In genomic region chr2:109612991-109613921, GRCh38 we compare ENCODE assay signal across 1 cellular context.
TF ChIP-seq lines count a peak whose summit lies in the region.

No MANE protein-coding gene starts in this region.

TF ChIP-seq in HepG2, 621 proteins besides CTCF, POLR2A, EP300 and RAD21 (continued from another document and continues in another):
- TF ChIP-seq ARNT (IDR thresholded peaks at IDR 0.05) (no peak), SMYD3 (CRISPR knock-in tag; IDR thresholded peaks at IDR 0.05) (no peak), SAFB2 (CRISPR knock-in tag; IDR thresholded peaks at IDR 0.05; ENCODE audit: borderline replicate concordance, low read depth) (no peak), SMARCC2 (IDR thresholded peaks at IDR 0.05) (no peak), HNRNPUL1 (IDR thresholded peaks at IDR 0.05; ENCODE audit: low read depth, low read length) (no peak), ZBTB3 (CRISPR knock-in tag; IDR thresholded peaks at IDR 0.05; ENCODE audit: borderline replicate concordance, low read depth) (no peak), ZBTB1 (CRISPR knock-in tag; IDR thresholded peaks at IDR 0.05; ENCODE audit: borderline replicate concordance) (no peak), SNAPC4 (CRISPR knock-in tag; IDR thresholded peaks at IDR 0.05) (no peak), TRIM24 (CRISPR knock-in tag; IDR thresholded peaks at IDR 0.05) (no peak), U2AF2 (IDR thresholded peaks at IDR 0.05; ENCODE audit: low read depth, low read length) (no peak), RERE (CRISPR knock-in tag; IDR thresholded peaks at IDR 0.05; ENCODE audit: low read depth) (peak; percentile 7; the same call in 1 of the 2 replicates), ZNF484 (CRISPR knock-in tag; IDR thresholded peaks at IDR 0.05; ENCODE audit: borderline replicate concordance, low read depth) (no peak), ZNF619 (CRISPR knock-in tag; IDR thresholded peaks at IDR 0.05) (no peak), CREM (IDR thresholded peaks at IDR 0.05) (0 out of 2 replicates have a peak, but pooled peaks have one; percentile 14), CREM (CRISPR knock-in tag; IDR thresholded peaks at IDR 0.05) (no peak), GTF3A (CRISPR knock-in tag; conservative IDR thresholded peaks at IDR 0.05) (no peak), ATF6 (CRISPR knock-in tag; conservative IDR thresholded peaks at IDR 0.05) (0 out of 2 replicates have a peak, but pooled peaks have one; percentile 30), SKIL (CRISPR knock-in tag; IDR thresholded peaks at IDR 0.05; ENCODE audit: borderline replicate concordance) (no peak), ZNF33A (CRISPR knock-in tag; IDR thresholded peaks at IDR 0.05; ENCODE audit: borderline replicate concordance) (peak; percentile 73; the same call in 1 of the 2 replicates), MIER3 (CRISPR knock-in tag; IDR thresholded peaks at IDR 0.05; ENCODE audit: borderline replicate concordance) (no peak), ZNF607 (CRISPR knock-in tag; IDR thresholded peaks at IDR 0.05; ENCODE audit: borderline replicate concordance) (no peak), ELF1 (CRISPR knock-in tag; IDR thresholded peaks at IDR 0.05) (no peak; the same call in 1 of the 2 replicates), LRRFIP1 (CRISPR knock-in tag; conservative IDR thresholded peaks at IDR 0.05) (no peak), ELF3 (CRISPR knock-in tag; IDR thresholded peaks at IDR 0.05) (no peak), ZFP41 (CRISPR knock-in tag; IDR thresholded peaks at IDR 0.05; ENCODE audit: borderline replicate concordance) (no peak), CCDC6 (CRISPR knock-in tag; IDR thresholded peaks at IDR 0.05) (no peak), FOXC1 (CRISPR knock-in tag; IDR thresholded peaks at IDR 0.05; ENCODE audit: borderline replicate concordance) (no peak), TBL1XR1 (IDR thresholded peaks at IDR 0.05; ENCODE audit: borderline replicate concordance, low read length, partially characterized antibody) (no peak), ZNF879 (CRISPR knock-in tag; IDR thresholded peaks at IDR 0.05) (no peak), ZNF83 (CRISPR knock-in tag; IDR thresholded peaks at IDR 0.05; ENCODE audit: borderline replicate concordance) (no peak), YY1 (IDR thresholded peaks at IDR 0.05; ENCODE audit: insufficient read depth, insufficient replicate concordance, low read depth, low read length) (peak; percentile 4), AGO2 (optimal IDR thresholded peaks at IDR 0.05; ENCODE audit: low read depth, low read length) (peak; percentile 73), ZNF547 (CRISPR knock-in tag; IDR thresholded peaks at IDR 0.05) (peak; percentile 33; the same call in 1 of the 2 replicates), TCF7 (IDR thresholded peaks at IDR 0.05; ENCODE audit: low read depth) (no peak), NBN (conservative IDR thresholded peaks at IDR 0.05) (no peak), MTF2 (CRISPR knock-in tag; IDR thresholded peaks at IDR 0.05; ENCODE audit: borderline replicate concordance) (no peak), KAT8 (CRISPR knock-in tag; IDR thresholded peaks at IDR 0.05) (no peak), THAP7 (CRISPR knock-in tag; IDR thresholded peaks at IDR 0.05) (no peak), ZNF775 (CRISPR knock-in tag; IDR thresholded peaks at IDR 0.05; ENCODE audit: borderline replicate concordance) (no peak), JDP2 (CRISPR knock-in tag; IDR thresholded peaks at IDR 0.05; ENCODE audit: borderline replicate concordance) (no peak), IRF9 (CRISPR knock-in tag; IDR thresholded peaks at IDR 0.05; ENCODE audit: borderline replicate concordance) (no peak), MTERF4 (CRISPR knock-in tag; IDR thresholded peaks at IDR 0.05) (no peak), ZNF597 (CRISPR knock-in tag; IDR thresholded peaks at IDR 0.05) (no peak)
